8 cellular contexts compared by ENCODE assay signal in genomic region chr19:11987405-11988231, GRCh38. TPM values are rescaled to one million over a fixed set of nuclear protein-coding genes. Genes with fewer than 3 reads are reported as not detected.
DNase-seq lines count a peak whose midpoint lies in the region; ATAC-seq and TF ChIP-seq lines count a peak whose summit lies in the region.

No MANE protein-coding gene starts in this region.

- peak; percentile 78 for DNase-seq in AG04450 (ENCODE audit: low read depth, low spot score)
- DNase-seq in NCI-H748 (lab: John Stamatoyannopoulos, UW; ENCODE audit: unreplicated experiment), result peak; percentile 92
- DNase-seq in activated CD4-positive, alpha-beta T cell treated with anti-CD3 and anti-CD28 coated beads, Interleukin-2, amount 50 U/mL, for 4 hours, result peak; percentile 92 to 93
- peak; percentile 98 for DNase-seq in lower lobe of right lung
- DNase-seq in stimulated activated CD4-positive, alpha-beta T cell treated with anti-CD3 and anti-CD28 coated beads, Interleukin-4, amount 100 ng/mL, for 48 hours (ENCODE audit: low read depth in 2 of 2), result peak; percentile 94

- H3K9ac ChIP-seq in duodenal mucosa (ENCODE audit: low read depth in 1 of 2, low read length in 2 of 2), result peak overlapping the region; percentile 69 to 74

- peak overlapping the region; percentile 85 for H3K4me3 ChIP-seq in AG04450 (ENCODE audit: low read depth, low read length)
- peak overlapping the region; percentile 92 to 96 for H3K4me3 ChIP-seq in duodenal mucosa (ENCODE audit: low read depth in 1 of 2, low read length in 2 of 2)
- H3K4me3 ChIP-seq in lower lobe of right lung, result peak overlapping the region; percentile 98

- H3K27ac ChIP-seq in AG04450 (ENCODE audit: low read depth, low read length) (peak overlapping the region; percentile 73), duodenal mucosa (ENCODE audit: low read depth, low read length) (peak overlapping the region; percentile 69), lower lobe of right lung (peak overlapping the region; percentile 91)

- H3K4me1 ChIP-seq in duodenal mucosa (ENCODE audit: control insufficient read depth in 1 of 2, insufficient read depth in 2 of 2, low read length in 2 of 2), result no peaks in the 10 kb centered on the region
- H3K4me1 ChIP-seq in lower lobe of right lung, result peaks cover 6% of the 10 kb centered on the region

- H3K27me3 ChIP-seq in AG04450 (ENCODE audit: control insufficient read depth, insufficient read depth, low read length), result no peaks in the 10 kb centered on the region
- H3K27me3 ChIP-seq in duodenal mucosa (ENCODE audit: control insufficient read depth in 1 of 2, insufficient read depth in 2 of 2, low read length in 2 of 2), result no peaks in the 10 kb centered on the region
- H3K27me3 ChIP-seq in lower lobe of right lung (ENCODE audit: low read depth), result no peaks in the 10 kb centered on the region

- H3K9me3 ChIP-seq in AG04450 (ENCODE audit: control insufficient read depth, insufficient read depth, low read length), result peaks cover 26% of the 10 kb centered on the region
- H3K9me3 ChIP-seq in duodenal mucosa (ENCODE audit: control insufficient read depth in 1 of 2, low read length in 2 of 2), result peaks cover 4% of the 10 kb centered on the region in 2 donors
- H3K9me3 ChIP-seq in lower lobe of right lung, result no peaks in the 10 kb centered on the region

- ATAC-seq in GM19023 (IDR thresholded peaks at IDR 0.05; ENCODE audit: unreplicated experiment) (peak; percentile 87), HG03378 (IDR thresholded peaks at IDR 0.05; ENCODE audit: unreplicated experiment) (peak; percentile 64), lower lobe of right lung (peak; percentile 100)

- CTCF ChIA-PET in AG04450 (lab: Charles Lee), result interaction anchor here (0.5 to 6.0 kb wide), 16 partner anchors 10 to 292 kb away, joined by 3 to 68 read pairs (median 4); partner anchors contain the start of genes ZNF20, ZNF491, ZNF700 and ZNF763

- peaks cover 0 to 2% of the 10 kb centered on the region in 2 donors for H3K36me3 ChIP-seq in duodenal mucosa (ENCODE audit: control insufficient read depth in 1 of 2, insufficient read depth in 2 of 2, low read length in 2 of 2)
- no peaks in the 10 kb centered on the region for H3K36me3 ChIP-seq in lower lobe of right lung

- no peak for TF ChIP-seq CTCF in AG04450 (IDR thresholded peaks at IDR 0.05; ENCODE audit: low read depth, low read length)
- TF ChIP-seq CTCF in lower lobe of right lung (IDR thresholded peaks at IDR 0.05), result no peak

- intact Hi-C loops in lower lobe of right lung (cut with DNase I), result no loop called here

- POLR2A ChIA-PET in AG04450 (lab: Yijun Ruan, JAX), result interaction anchor here (0.5 to 1.9 kb wide), 7 partner anchors 23 to 514 kb away, joined by 3 to 11 read pairs (median 4); partner anchors contain the start of genes ZNF433, ZNF700 and ZNF763

RNA-seq across cellular contexts. Expression of gene ZNF763, which starts 22.8 kb away (rescaled TPM):
- polyA plus RNA-seq in AG04450 (2011; rRNA removed), result 2.1 and 3.0 TPM in 2 replicates
- 1.4 and 3.2 TPM in 2 replicates for polyA minus RNA-seq in AG04450 (2011; rRNA and poly(A)+ RNA removed)
- 5.2 TPM for total RNA-seq in lower lobe of right lung

RNA-seq across cellular contexts. Expression of gene ZNF433, which starts 47.9 kb away (rescaled TPM):
- 4.3 and 5.6 TPM in 2 replicates for polyA plus RNA-seq in AG04450 (2011; rRNA removed)
- polyA minus RNA-seq in AG04450 (2011; rRNA and poly(A)+ RNA removed), result 6.0 and 6.6 TPM in 2 replicates
- total RNA-seq in lower lobe of right lung, result 5.1 TPM

Comparison
In these comparisons a context has a peak if more than half of its experiments do, and no peak if none do; other contexts are left out.
1. Peak in every context shown above with its lines: DNase-seq, ATAC-seq, H3K4me3 ChIP-seq and H3K27ac ChIP-seq.